In the genomic region with DNA sequence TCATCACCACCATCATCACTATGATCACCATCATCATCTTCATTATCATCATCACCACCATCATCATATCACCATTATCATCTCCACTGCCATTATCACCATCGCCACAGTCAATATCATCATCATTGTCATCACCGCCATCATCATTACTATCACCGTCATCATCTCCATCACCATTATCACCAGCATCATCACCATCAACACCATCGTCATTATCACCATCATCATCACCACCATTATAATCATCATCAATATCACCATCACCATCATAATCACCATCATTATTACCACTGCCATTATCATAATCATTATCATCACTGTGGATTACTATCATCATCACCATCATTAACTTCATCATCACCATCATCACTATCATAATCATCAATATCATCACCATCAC, we compare ENCODE assay signal across 4 cellular contexts.
TF ChIP-seq lines count a peak whose summit lies in the region.

No MANE protein-coding gene starts in this region.

TF ChIP-seq in HEK293, 187 proteins besides CTCF, POLR2A, EP300 and RAD21 (continues in another document):
- no peak for TF ChIP-seq ZBTB20 (tag by site-specific recombination; IDR thresholded peaks at IDR 0.05)
- TF ChIP-seq, protein P1, sequence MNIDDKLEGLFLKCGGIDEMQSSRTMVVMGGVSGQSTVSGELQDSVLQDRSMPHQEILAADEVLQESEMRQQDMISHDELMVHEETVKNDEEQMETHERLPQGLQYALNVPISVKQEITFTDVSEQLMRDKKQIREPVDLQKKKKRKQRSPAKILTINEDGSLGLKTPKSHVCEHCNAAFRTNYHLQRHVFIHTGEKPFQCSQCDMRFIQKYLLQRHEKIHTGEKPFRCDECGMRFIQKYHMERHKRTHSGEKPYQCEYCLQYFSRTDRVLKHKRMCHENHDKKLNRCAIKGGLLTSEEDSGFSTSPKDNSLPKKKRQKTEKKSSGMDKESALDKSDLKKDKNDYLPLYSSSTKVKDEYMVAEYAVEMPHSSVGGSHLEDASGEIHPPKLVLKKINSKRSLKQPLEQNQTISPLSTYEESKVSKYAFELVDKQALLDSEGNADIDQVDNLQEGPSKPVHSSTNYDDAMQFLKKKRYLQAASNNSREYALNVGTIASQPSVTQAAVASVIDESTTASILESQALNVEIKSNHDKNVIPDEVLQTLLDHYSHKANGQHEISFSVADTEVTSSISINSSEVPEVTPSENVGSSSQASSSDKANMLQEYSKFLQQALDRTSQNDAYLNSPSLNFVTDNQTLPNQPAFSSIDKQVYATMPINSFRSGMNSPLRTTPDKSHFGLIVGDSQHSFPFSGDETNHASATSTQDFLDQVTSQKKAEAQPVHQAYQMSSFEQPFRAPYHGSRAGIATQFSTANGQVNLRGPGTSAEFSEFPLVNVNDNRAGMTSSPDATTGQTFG (tag by site-specific recombination; IDR thresholded peaks at IDR 0.05; ENCODE audit: borderline replicate concordance): 0 out of 2 replicates have a peak, but pooled peaks have one; percentile 30
- no peak for TF ChIP-seq ZNF274 (IDR thresholded peaks at IDR 0.05; ENCODE audit: low read length)
- TF ChIP-seq ZNF274 (tag by site-specific recombination; IDR thresholded peaks at IDR 0.05; ENCODE audit: borderline replicate concordance): peak; percentile 56; the same call in 1 of the 2 replicates
- TF ChIP-seq ZNF623 (tag by site-specific recombination; IDR thresholded peaks at IDR 0.05): no peak
- TF ChIP-seq, protein P2, sequence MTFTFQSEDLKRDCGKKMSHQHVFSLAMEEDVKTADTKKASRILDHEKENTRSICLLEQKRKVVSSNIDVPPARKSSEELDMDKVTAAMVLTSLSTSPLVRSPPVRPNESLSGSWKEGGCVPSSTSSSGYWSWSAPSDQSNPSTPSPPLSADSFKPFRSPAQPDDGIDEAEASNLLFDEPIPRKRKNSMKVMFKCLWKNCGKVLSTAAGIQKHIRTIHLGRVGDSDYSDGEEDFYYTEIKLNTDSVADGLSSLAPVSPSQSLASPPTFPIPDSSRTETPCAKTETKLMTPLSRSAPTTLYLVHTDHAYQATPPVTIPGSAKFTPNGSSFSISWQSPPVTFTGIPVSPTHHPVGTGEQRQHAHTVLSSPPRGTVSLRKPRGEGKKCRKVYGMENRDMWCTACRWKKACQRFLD (tag by site-specific recombination; IDR thresholded peaks at IDR 0.05): no peak
- TF ChIP-seq GLI2 (tag by site-specific recombination; IDR thresholded peaks at IDR 0.05; ENCODE audit: borderline replicate concordance, low read depth): no peak
- TF ChIP-seq ZBTB7A (tag by site-specific recombination; IDR thresholded peaks at IDR 0.05; ENCODE audit: low read depth): no peak
- TF ChIP-seq ZNF133 (tag by site-specific recombination; IDR thresholded peaks at IDR 0.05): no peak
- no peak for TF ChIP-seq ZNF558 (tag by site-specific recombination; IDR thresholded peaks at IDR 0.05)
- no peak for TF ChIP-seq ZNF596 (tag by site-specific recombination; IDR thresholded peaks at IDR 0.05)
- no peak for TF ChIP-seq ZNF10 (tag by site-specific recombination; IDR thresholded peaks at IDR 0.05)
- no peak for TF ChIP-seq ZSCAN16 (tag by site-specific recombination; IDR thresholded peaks at IDR 0.05)

TF ChIP-seq in HEK293T, 16 proteins besides CTCF, POLR2A, EP300 and RAD21:
- TF ChIP-seq ZNF384 (IDR thresholded peaks at IDR 0.05) (no peak), CTBP1 (IDR thresholded peaks at IDR 0.05; ENCODE audit: borderline replicate concordance) (peak; percentile 71)
TF ChIP-seq in HEK293T: peak in this region for 1.

TF ChIP-seq in GM12878, 131 proteins besides CTCF, POLR2A, EP300 and RAD21 (continues in another document):
- TF ChIP-seq, protein P3, sequence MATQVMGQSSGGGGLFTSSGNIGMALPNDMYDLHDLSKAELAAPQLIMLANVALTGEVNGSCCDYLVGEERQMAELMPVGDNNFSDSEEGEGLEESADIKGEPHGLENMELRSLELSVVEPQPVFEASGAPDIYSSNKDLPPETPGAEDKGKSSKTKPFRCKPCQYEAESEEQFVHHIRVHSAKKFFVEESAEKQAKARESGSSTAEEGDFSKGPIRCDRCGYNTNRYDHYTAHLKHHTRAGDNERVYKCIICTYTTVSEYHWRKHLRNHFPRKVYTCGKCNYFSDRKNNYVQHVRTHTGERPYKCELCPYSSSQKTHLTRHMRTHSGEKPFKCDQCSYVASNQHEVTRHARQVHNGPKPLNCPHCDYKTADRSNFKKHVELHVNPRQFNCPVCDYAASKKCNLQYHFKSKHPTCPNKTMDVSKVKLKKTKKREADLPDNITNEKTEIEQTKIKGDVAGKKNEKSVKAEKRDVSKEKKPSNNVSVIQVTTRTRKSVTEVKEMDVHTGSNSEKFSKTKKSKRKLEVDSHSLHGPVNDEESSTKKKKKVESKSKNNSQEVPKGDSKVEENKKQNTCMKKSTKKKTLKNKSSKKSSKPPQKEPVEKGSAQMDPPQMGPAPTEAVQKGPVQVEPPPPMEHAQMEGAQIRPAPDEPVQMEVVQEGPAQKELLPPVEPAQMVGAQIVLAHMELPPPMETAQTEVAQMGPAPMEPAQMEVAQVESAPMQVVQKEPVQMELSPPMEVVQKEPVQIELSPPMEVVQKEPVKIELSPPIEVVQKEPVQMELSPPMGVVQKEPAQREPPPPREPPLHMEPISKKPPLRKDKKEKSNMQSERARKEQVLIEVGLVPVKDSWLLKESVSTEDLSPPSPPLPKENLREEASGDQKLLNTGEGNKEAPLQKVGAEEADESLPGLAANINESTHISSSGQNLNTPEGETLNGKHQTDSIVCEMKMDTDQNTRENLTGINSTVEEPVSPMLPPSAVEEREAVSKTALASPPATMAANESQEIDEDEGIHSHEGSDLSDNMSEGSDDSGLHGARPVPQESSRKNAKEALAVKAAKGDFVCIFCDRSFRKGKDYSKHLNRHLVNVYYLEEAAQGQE (IDR thresholded peaks at IDR 0.05; ENCODE audit: low read depth, low read length): no peak
- 0 out of 2 replicates have a peak, but pooled peaks have one; percentile 18 for TF ChIP-seq BMI1 (IDR thresholded peaks at IDR 0.05; ENCODE audit: borderline replicate concordance)
- TF ChIP-seq YBX1 (IDR thresholded peaks at IDR 0.05): 0 out of 2 replicates have a peak, but pooled peaks have one; percentile 13
- TF ChIP-seq PML (IDR thresholded peaks at IDR 0.05; ENCODE audit: low read length): no peak
- TF ChIP-seq FOXK2 (IDR thresholded peaks at IDR 0.05): no peak
- no peak for TF ChIP-seq MYB (IDR thresholded peaks at IDR 0.05; ENCODE audit: borderline replicate concordance, low read depth, low read length)
- TF ChIP-seq, protein P4, sequence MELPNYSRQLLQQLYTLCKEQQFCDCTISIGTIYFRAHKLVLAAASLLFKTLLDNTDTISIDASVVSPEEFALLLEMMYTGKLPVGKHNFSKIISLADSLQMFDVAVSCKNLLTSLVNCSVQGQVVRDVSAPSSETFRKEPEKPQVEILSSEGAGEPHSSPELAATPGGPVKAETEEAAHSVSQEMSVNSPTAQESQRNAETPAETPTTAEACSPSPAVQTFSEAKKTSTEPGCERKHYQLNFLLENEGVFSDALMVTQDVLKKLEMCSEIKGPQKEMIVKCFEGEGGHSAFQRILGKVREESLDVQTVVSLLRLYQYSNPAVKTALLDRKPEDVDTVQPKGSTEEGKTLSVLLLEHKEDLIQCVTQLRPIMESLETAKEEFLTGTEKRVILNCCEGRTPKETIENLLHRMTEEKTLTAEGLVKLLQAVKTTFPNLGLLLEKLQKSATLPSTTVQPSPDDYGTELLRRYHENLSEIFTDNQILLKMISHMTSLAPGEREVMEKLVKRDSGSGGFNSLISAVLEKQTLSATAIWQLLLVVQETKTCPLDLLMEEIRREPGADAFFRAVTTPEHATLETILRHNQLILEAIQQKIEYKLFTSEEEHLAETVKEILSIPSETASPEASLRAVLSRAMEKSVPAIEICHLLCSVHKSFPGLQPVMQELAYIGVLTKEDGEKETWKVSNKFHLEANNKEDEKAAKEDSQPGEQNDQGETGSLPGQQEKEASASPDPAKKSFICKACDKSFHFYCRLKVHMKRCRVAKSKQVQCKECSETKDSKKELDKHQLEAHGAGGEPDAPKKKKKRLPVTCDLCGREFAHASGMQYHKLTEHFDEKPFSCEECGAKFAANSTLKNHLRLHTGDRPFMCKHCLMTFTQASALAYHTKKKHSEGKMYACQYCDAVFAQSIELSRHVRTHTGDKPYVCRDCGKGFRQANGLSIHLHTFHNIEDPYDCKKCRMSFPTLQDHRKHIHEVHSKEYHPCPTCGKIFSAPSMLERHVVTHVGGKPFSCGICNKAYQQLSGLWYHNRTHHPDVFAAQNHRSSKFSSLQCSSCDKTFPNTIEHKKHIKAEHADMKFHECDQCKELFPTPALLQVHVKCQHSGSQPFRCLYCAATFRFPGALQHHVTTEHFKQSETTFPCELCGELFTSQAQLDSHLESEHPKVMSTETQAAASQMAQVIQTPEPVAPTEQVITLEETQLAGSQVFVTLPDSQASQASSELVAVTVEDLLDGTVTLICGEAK (IDR thresholded peaks at IDR 0.05; ENCODE audit: borderline replicate concordance): no peak

TF ChIP-seq in H1, 55 proteins besides CTCF, POLR2A, EP300 and RAD21:
- TF ChIP-seq SRF (IDR thresholded peaks at IDR 0.05; ENCODE audit: low read depth, low read length): no peak
- no peak for TF ChIP-seq KDM1A (IDR thresholded peaks at IDR 0.05; ENCODE audit: borderline replicate concordance, low read length)
- TF ChIP-seq SP4 (IDR thresholded peaks at IDR 0.05; ENCODE audit: low read length): no peak
TF ChIP-seq in H1: peak in this region for 0.
